26 cellular contexts compared by ENCODE assay signal in genomic region chr11:91768783-91769182, GRCh38.
"Had no signal": no experiment of that assay in that cellular context is flagged by ENCODE, and none has a peak within 500 bp of the region (broad histone marks: within the 10 kb centered on the region; RNA-seq: fewer than 3 reads in every experiment).

No MANE protein-coding gene starts in this region.

- ATAC-seq: effector memory CD8-positive, alpha-beta T cell; esophagus mucosa; gastrocnemius medialis; heart right ventricle; left cardiac atrium; left lung; left ventricle myocardium superior; lower lobe of right lung; mucosa of descending colon; naive thymus-derived CD8-positive, alpha-beta T cell had no signal

- H3K27me3 ChIP-seq: esophagus squamous epithelium, gastrocnemius medialis, heart right ventricle, left lung had no signal

- DNase-seq: cortex of kidney; effector CD8-positive, alpha-beta T cell; effector memory CD8-positive, alpha-beta T cell; endodermal cell; erythroblast; esophagus squamous epithelium; foreskin fibroblast; foreskin melanocyte; gastrocnemius medialis; glutamatergic neuron; head of caudate nucleus; heart right ventricle; hippocampal formation; left cardiac atrium; left lung; left ventricle myocardium superior; lower lobe of right lung; mesenchymal stem cell; mucosa of descending colon; naive B cell; naive thymus-derived CD8-positive, alpha-beta T cell had no signal

- H3K4me1 ChIP-seq: esophagus squamous epithelium, gastrocnemius medialis, heart right ventricle, left lung, lower lobe of right lung had no signal

- H3K4me3 ChIP-seq: esophagus squamous epithelium, gastrocnemius medialis, heart right ventricle, left lung, lower lobe of right lung, mucosa of descending colon had no signal

- H3K36me3 ChIP-seq: esophagus squamous epithelium, gastrocnemius medialis, heart right ventricle, left lung, lower lobe of right lung had no signal

- H3K27ac ChIP-seq: epithelial cell of prostate, esophagus squamous epithelium, gastrocnemius medialis, heart right ventricle, left lung, lower lobe of right lung had no signal

- H3K9me3 ChIP-seq: gastrocnemius medialis, left lung, lower lobe of right lung, mucosa of descending colon had no signal

- FAIRE-seq: endometrium, islet of Langerhans, keratinocyte had no signal
